ENCODE assay signal across 11 cellular contexts in the genomic region with DNA sequence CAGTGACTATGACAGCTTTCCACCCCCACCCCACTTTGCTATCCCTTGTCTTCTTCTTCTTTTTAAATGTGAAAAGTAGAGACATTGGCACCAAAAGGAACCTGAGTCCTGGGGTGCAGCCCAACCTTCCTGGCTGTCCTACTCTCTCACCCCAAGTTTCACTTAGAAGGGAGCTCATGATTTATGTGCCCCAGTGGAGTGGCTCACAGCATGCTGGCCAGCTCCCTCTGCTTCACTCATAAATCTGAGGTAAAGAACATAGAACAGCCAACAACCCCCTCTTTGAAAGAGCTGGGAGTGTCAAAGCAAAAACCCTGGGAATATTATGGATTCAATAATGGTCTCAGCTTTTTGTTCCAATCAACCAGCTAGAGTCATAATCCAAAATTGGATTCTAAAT.
DNase-seq lines count a peak whose midpoint lies in the region; ATAC-seq and TF ChIP-seq lines count a peak whose summit lies in the region.
"Had no signal": no experiment of that assay in that cellular context is flagged by ENCODE, and none has a peak within 500 bp of the region (broad histone marks: within the 10 kb centered on the region; RNA-seq: fewer than 3 reads in every experiment).

No MANE protein-coding gene starts in this region.

- no peak for ATAC-seq in GM19324 (IDR thresholded peaks at IDR 0.05; ENCODE audit: low FRiP score, unreplicated experiment)

- TF ChIP-seq CTCF in nephron (IDR thresholded peaks at IDR 0.05; ENCODE audit: unreplicated experiment in 3 of 3) (no peak), Calu3 (IDR thresholded peaks at IDR 0.05; ENCODE audit: unreplicated experiment) (no peak)

- POLR2A ChIA-PET in HEK293T (lab: Yijun Ruan, JAX): no interaction called here

- DNase-seq in HEK293T (ENCODE audit: extremely low spot score) (no peak), left kidney (ENCODE audit: low read depth, low spot score) (peak; percentile 71), Calu3 (no peak)
- no peak for DNase-seq in activated CD4-positive, CD25-positive, alpha-beta regulatory T cell (lab: John Stamatoyannopoulos, UW)
- DNase-seq: AML-193; CD4-positive, alpha-beta memory T cell; DMS79 treated with DMSO at 0.1 percent for 48 hours; GF-D8; H9 had no signal

- CTCF ChIA-PET in HEK293T (lab: Yijun Ruan, JAX): no interaction called here
- CTCF ChIA-PET in Calu3 (lab: Charles Lee): no interaction called here

- H3K4me3 Mint-ChIP-seq in nephron (peak overlapping the region in 2 of 3 experiments; percentile 47 to 61), Calu3 (ENCODE audit: low read depth, unreplicated experiment) (no peak overlapping the region)
- H3K4me3 Mint-ChIP-seq: CD4-positive, alpha-beta memory T cell; H9 had no signal

- H3K9me3 Mint-ChIP-seq in nephron: no peaks in the 10 kb centered on the region
- H3K9me3 Mint-ChIP-seq in Calu3 (ENCODE audit: low read depth, unreplicated experiment): no peaks in the 10 kb centered on the region
- H3K9me3 Mint-ChIP-seq: H9 had no signal

- H3K27me3 Mint-ChIP-seq in nephron (ENCODE audit: low read depth): peaks cover 4% of the 10 kb centered on the region
- H3K27me3 Mint-ChIP-seq in Calu3 (ENCODE audit: unreplicated experiment): peaks cover 77% of the 10 kb centered on the region
- H3K27me3 Mint-ChIP-seq: CD4-positive, alpha-beta memory T cell had no signal

- no peaks in the 10 kb centered on the region for H3K36me3 Mint-ChIP-seq in nephron (ENCODE audit: low read depth)
- no peaks in the 10 kb centered on the region for H3K36me3 Mint-ChIP-seq in Calu3 (ENCODE audit: insufficient read depth, unreplicated experiment)
- H3K36me3 Mint-ChIP-seq: CD4-positive, alpha-beta memory T cell had no signal

- BruUV-seq in Calu3 (replicated peaks; lab: Mats Ljungman, UMichigan): no TSS peak

- intact Hi-C loops in Calu3 (cut with micrococcal nuclease; ENCODE audit: unreplicated experiment): no loop called here

- H3K27ac Mint-ChIP-seq in nephron (peak overlapping the region; percentile 75 to 88 (median 82)), Calu3 (ENCODE audit: unreplicated experiment) (no peak overlapping the region)
- H3K27ac Mint-ChIP-seq: CD4-positive, alpha-beta memory T cell; H9 had no signal

- H3K4me1 Mint-ChIP-seq in nephron: peaks cover 55% of the 10 kb centered on the region
- H3K4me1 Mint-ChIP-seq in Calu3 (ENCODE audit: low read depth, unreplicated experiment): no peaks in the 10 kb centered on the region
- H3K4me1 Mint-ChIP-seq: CD4-positive, alpha-beta memory T cell; H9 had no signal

TF ChIP-seq in HEK293T, 16 proteins besides CTCF, POLR2A, EP300 and RAD21:
- no peak for TF ChIP-seq SP1 (IDR thresholded peaks at IDR 0.05)
- TF ChIP-seq BHLHE40 (IDR thresholded peaks at IDR 0.05; ENCODE audit: borderline replicate concordance): no peak
- no peak for TF ChIP-seq NFRKB (IDR thresholded peaks at IDR 0.05)
- TF ChIP-seq ELF4 (IDR thresholded peaks at IDR 0.05): no peak
- no peak for TF ChIP-seq FOXK2 (IDR thresholded peaks at IDR 0.05)
- TF ChIP-seq FOXA1 (IDR thresholded peaks at IDR 0.05): no peak
- no peak for TF ChIP-seq HDGF (IDR thresholded peaks at IDR 0.05; ENCODE audit: borderline replicate concordance)
- no peak for TF ChIP-seq L3MBTL2 (conservative IDR thresholded peaks at IDR 0.05)
- peak; percentile 61 for TF ChIP-seq ZNF384 (IDR thresholded peaks at IDR 0.05)
- TF ChIP-seq CTBP1 (IDR thresholded peaks at IDR 0.05; ENCODE audit: borderline replicate concordance): no peak
- no peak for TF ChIP-seq LEF1 (IDR thresholded peaks at IDR 0.05; ENCODE audit: borderline replicate concordance)
- TF ChIP-seq, protein P1, sequence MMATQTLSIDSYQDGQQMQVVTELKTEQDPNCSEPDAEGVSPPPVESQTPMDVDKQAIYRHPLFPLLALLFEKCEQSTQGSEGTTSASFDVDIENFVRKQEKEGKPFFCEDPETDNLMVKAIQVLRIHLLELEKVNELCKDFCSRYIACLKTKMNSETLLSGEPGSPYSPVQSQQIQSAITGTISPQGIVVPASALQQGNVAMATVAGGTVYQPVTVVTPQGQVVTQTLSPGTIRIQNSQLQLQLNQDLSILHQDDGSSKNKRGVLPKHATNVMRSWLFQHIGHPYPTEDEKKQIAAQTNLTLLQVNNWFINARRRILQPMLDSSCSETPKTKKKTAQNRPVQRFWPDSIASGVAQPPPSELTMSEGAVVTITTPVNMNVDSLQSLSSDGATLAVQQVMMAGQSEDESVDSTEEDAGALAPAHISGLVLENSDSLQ (IDR thresholded peaks at IDR 0.05): peak; percentile 64
- no peak for TF ChIP-seq ARNT (IDR thresholded peaks at IDR 0.05)
- TF ChIP-seq FOXM1 (IDR thresholded peaks at IDR 0.05; ENCODE audit: borderline replicate concordance): no peak
